ENCODE assay signal across 24 cellular contexts in the genomic region with DNA sequence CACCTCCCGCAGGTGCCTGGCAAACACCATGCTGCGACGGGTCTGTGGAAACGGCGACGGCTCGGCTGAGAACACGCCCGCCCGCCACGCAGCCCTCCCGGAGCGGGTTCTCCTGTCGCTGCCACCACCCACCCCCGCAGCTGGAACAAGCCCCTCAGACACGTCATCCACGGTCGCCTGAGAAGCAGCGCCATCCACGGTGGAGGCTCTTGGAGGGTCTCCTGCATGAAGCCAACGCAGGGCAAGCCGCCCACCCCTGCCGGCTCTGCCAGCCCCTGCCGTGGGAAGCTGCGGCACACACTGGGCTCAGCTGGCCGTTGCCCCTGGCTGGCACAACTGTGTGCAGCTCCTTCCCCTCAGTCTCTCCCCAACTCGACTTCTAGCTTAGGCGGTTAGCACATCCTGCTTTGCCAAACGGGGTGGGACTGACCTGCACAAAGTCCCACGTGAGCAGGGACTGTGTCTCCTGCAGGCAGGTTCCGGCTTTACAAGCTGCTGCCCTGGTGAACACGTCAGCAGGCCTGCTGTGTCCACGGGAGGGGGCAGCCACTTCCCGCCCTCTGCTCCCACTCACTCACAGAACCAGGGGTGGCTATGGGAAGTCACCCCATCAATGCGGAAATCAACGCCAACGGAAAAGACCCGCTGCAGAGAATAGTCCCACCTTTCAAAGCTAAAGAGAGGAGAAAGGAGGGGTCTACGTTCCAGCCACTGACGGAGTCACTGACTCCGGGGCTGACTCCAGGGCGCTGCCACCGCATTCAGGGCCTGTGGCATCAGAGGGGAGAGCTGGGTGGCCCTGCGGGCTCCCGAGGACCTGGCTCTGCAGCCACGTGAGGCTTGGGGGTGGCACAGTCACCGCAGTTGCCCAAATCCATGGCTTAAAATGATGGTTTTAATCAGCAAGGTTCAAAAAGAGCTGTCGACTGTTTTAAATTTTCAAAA. TPM values are rescaled to one million over a fixed set of nuclear protein-coding genes. Genes with fewer than 3 reads are reported as not detected.
DNase-seq lines count a peak whose midpoint lies in the region; ATAC-seq, FAIRE-seq and TF ChIP-seq lines count a peak whose summit lies in the region.
"Had no signal": no experiment of that assay in that cellular context is flagged by ENCODE, and none has a peak within 500 bp of the region (broad histone marks: within the 10 kb centered on the region; RNA-seq: fewer than 3 reads in every experiment).

No MANE protein-coding gene starts in this region.

- CTCF ChIA-PET in K562 (lab: Yijun Ruan, JAX; ENCODE audit: low intra/inter-chr PET ratio) = no interaction called here

- no peak overlapping the region for H3K14ac ChIP-seq in mesenchymal stem cell (ENCODE audit: low read length in 2 of 2)

- H3K9me1 ChIP-seq in K562 (ENCODE audit: control insufficient read depth, insufficient read depth, low read length) = peaks cover 9% of the 10 kb centered on the region

- H3K27me3 Mint-ChIP-seq in activated T-cell treated with anti-CD3 and anti-CD28 coated beads, Interleukin-2, amount 50 U/mL, for 24 hours = no peaks in the 10 kb centered on the region
- H3K27me3 Mint-ChIP-seq: naive thymus-derived CD8-positive, alpha-beta T cell had no signal

- no peak overlapping the region for H2BK120ac ChIP-seq in mesenchymal stem cell (ENCODE audit: low read depth, low read length)

- peak overlapping the region; percentile 49 for H4K91ac ChIP-seq in mesenchymal stem cell (ENCODE audit: low read length)

- H3K27me3 ChIP-seq in K562 (ENCODE audit: control insufficient read depth in 2 of 2, insufficient read depth in 2 of 2, low read length in 2 of 2) (no peaks in the 10 kb centered on the region), mesenchymal stem cell (ENCODE audit: control insufficient read depth in 1 of 2, insufficient read depth in 1 of 2, low read length in 2 of 2) (no peaks in the 10 kb centered on the region), transverse colon (no peaks in the 10 kb centered on the region)
- H3K27me3 ChIP-seq: breast epithelium, colonic mucosa, tibial nerve had no signal

- POLR2A ChIA-PET in K562 (lab: Yijun Ruan, JAX) = interaction anchor here (0.6 to 2.5 kb wide), 3 partner anchors 10 to 114 kb away, joined by 3 to 11 read pairs (median 4); a partner anchor contains a TSS

- H3K36me3 Mint-ChIP-seq in activated T-cell treated with anti-CD3 and anti-CD28 coated beads, Interleukin-2, amount 50 U/mL, for 24 hours (ENCODE audit: low read depth) = peaks cover 55% of the 10 kb centered on the region

- TF ChIP-seq EP300 in K562 (IDR thresholded peaks at IDR 0.05; ENCODE audit: low read length) (no peak), transverse colon (IDR thresholded peaks at IDR 0.05; ENCODE audit: low read depth) (no peak)

- H3K4me1 Mint-ChIP-seq in activated T-cell treated with anti-CD3 and anti-CD28 coated beads, Interleukin-2, amount 50 U/mL, for 24 hours (ENCODE audit: low read depth) = no peaks in the 10 kb centered on the region

- H3K79me2 ChIP-seq in K562 (ENCODE audit: control insufficient read depth, insufficient read depth, low read length) = no peaks in the 10 kb centered on the region

- no peak overlapping the region for H3K23ac ChIP-seq in mesenchymal stem cell (ENCODE audit: low read length in 2 of 2)

- peak overlapping the region; percentile 56 for H4K8ac ChIP-seq in mesenchymal stem cell (ENCODE audit: low read length)

- H3K9me3 Mint-ChIP-seq in activated T-cell treated with anti-CD3 and anti-CD28 coated beads, Interleukin-2, amount 50 U/mL, for 24 hours = no peaks in the 10 kb centered on the region
- H3K9me3 Mint-ChIP-seq: naive thymus-derived CD8-positive, alpha-beta T cell had no signal

- TF ChIP-seq CTCF in K562 (IDR thresholded peaks at IDR 0.05 in 2 of 3, conservative IDR thresholded peaks at IDR 0.05 in 1 of 3; ENCODE audit: insufficient read depth in 2 of 3, low read depth in 1 of 3, low read length in 3 of 3) (no peak), transverse colon (IDR thresholded peaks at IDR 0.05) (no peak)

- no peak overlapping the region for H2BK15ac ChIP-seq in mesenchymal stem cell (ENCODE audit: low read depth, poor library complexity, severe bottlenecking)

- H3K4me1 ChIP-seq in K562 (replicated peaks in 1 of 2; ENCODE audit: control insufficient read depth in 2 of 2, insufficient read depth in 2 of 2, low read length in 2 of 2) (peaks cover 0 to 12% of the 10 kb centered on the region in 2 experiments; a peak in 4 of 5 replicates), mesenchymal stem cell (ENCODE audit: control insufficient read depth, insufficient read depth, low read depth, low read length) (no peaks in the 10 kb centered on the region), transverse colon (no peaks in the 10 kb centered on the region)
- H3K4me1 ChIP-seq: A549, breast epithelium, colonic mucosa, tibial nerve had no signal

- H2BK12ac ChIP-seq in mesenchymal stem cell (ENCODE audit: low read length in 2 of 2) = no peak overlapping the region

- H3K9me3 ChIP-seq in K562 (replicated peaks; ENCODE audit: control insufficient read depth, insufficient read depth, low read depth, low read length) (no peaks in the 10 kb centered on the region), mesenchymal stem cell (ENCODE audit: control insufficient read depth, low read length) (no peaks in the 10 kb centered on the region), transverse colon (no peaks in the 10 kb centered on the region)
- H3K9me3 ChIP-seq: colonic mucosa had no signal

- H3K27ac ChIP-seq in K562 (ENCODE audit: extremely low read depth, low read depth, low read length) (no peak overlapping the region), mesenchymal stem cell (ENCODE audit: low read length, poor library complexity, severe bottlenecking) (no peak overlapping the region), transverse colon (no peak overlapping the region)
- H3K27ac ChIP-seq: A549, breast epithelium, colonic mucosa, skin epidermis, tibial nerve had no signal

- TF ChIP-seq POLR2A in K562 (conservative IDR thresholded peaks at IDR 0.05) (no peak), transverse colon (IDR thresholded peaks at IDR 0.05) (no peak)

- no peak for TF ChIP-seq RAD21 in K562 (CRISPR knock-in tag; conservative IDR thresholded peaks at IDR 0.05 in 1 of 2, IDR thresholded peaks at IDR 0.05 in 1 of 2)

- peaks cover 45% of the 10 kb centered on the region for H3K79me1 ChIP-seq in mesenchymal stem cell (replicated peaks; ENCODE audit: low read length, poor library complexity, severe bottlenecking)

- no peak overlapping the region for H3K18ac ChIP-seq in mesenchymal stem cell (ENCODE audit: low read depth in 1 of 2, low read length in 2 of 2)

- in situ Hi-C loops in K562 (cut with MboI) = no loop called here
- in situ Hi-C loops in transverse colon (cut with MboI; ENCODE audit: low pct_ligation_motif_present in 1 of 4, low pct_unique_long_range_greater_than_20kb in 1 of 4, low sequenced_read_pairs in 3 of 4) = loop anchor here in 2 of 4 donors (25.0 kb wide), 2 partner anchors 160 to 185 kb away; no protein-coding TSS in a partner anchor

- H3K4me3 ChIP-seq in K562 (no peak overlapping the region), mesenchymal stem cell (ENCODE audit: insufficient read depth in 1 of 2, low read depth in 1 of 2, low read length in 2 of 2) (no peak overlapping the region), transverse colon (no peak overlapping the region)
- H3K4me3 ChIP-seq: A549, breast epithelium, colonic mucosa, skin epidermis, tibial nerve had no signal

- H3K4ac ChIP-seq in mesenchymal stem cell (ENCODE audit: low read depth in 1 of 2, low read length in 2 of 2) = no peak overlapping the region

- no peak overlapping the region for H2AK5ac ChIP-seq in mesenchymal stem cell (ENCODE audit: low read length, severe bottlenecking)

- no peak overlapping the region for H3K27ac Mint-ChIP-seq in activated T-cell treated with anti-CD3 and anti-CD28 coated beads, Interleukin-2, amount 50 U/mL, for 24 hours
- H3K27ac Mint-ChIP-seq: naive thymus-derived CD8-positive, alpha-beta T cell had no signal

- H4K20me1 ChIP-seq in K562 (replicated peaks; ENCODE audit: control insufficient read depth, insufficient read depth, low read length) = 0 out of 2 replicates have a peak, but pooled peaks cover 4% of the 10 kb centered on the region

- H3K9ac ChIP-seq in K562 (ENCODE audit: insufficient read depth in 1 of 2, low read depth in 2 of 2, low read length in 2 of 2) (no peak overlapping the region; a peak in 1 of 4 replicates), mesenchymal stem cell (ENCODE audit: low read length) (no peak overlapping the region)

- peak; percentile 20 for DNase-seq in activated T-cell treated with anti-CD3 and anti-CD28 coated beads, Interleukin-2, amount 50 U/mL, for 24 hours
- no peak for DNase-seq in activated T-cell treated with anti-CD3 and anti-CD28 coated beads, Interleukin-2, amount 50 U/mL, for 48 hours
- DNase-seq in K562 (ENCODE audit: extremely low read depth in 1 of 4, low spot score in 3 of 4) = no peak
- DNase-seq in mesenchymal stem cell = no peak
- peak; percentile 4 for DNase-seq in transverse colon
- no peak for DNase-seq in superior temporal gyrus (ENCODE audit: extremely low spot score)
- DNase-seq: colonic mucosa; DND-41; Kasumi-1; mesendoderm; NCI-H187; NCI-H748 treated with DMSO at 0.1 percent for 48 hours; stimulated activated naive CD4-positive, alpha-beta T cell treated with Interleukin-2 at 50 U/mL for 16 hours; T-helper 9 cell had no signal

- H2AFZ ChIP-seq in K562 (ENCODE audit: low read depth, low read length) (no peak overlapping the region), mesenchymal stem cell (ENCODE audit: low read depth, low read length) (no peak overlapping the region)

- H3K4me2 ChIP-seq in K562 (ENCODE audit: insufficient read depth, low read length) (no peak overlapping the region), mesenchymal stem cell (ENCODE audit: low read length, poor library complexity, severe bottlenecking) (no peak overlapping the region)
- H3K4me2 ChIP-seq: A549 had no signal

- H3K36me3 ChIP-seq in K562 (ENCODE audit: control insufficient read depth, insufficient read depth, low read length) (peaks cover 72% of the 10 kb centered on the region), mesenchymal stem cell (ENCODE audit: control insufficient read depth in 1 of 2, insufficient read depth in 2 of 2, low read depth in 1 of 2, low read length in 2 of 2) (peaks cover 63 to 95% of the 10 kb centered on the region in 2 experiments), transverse colon (peaks cover 0 to 50% (median 25%) of the 10 kb centered on the region in 4 donors)

- 85% methylated on average over 33 of the region's 48 CpGs for WGBS in K562 (ENCODE audit: insufficient coverage, low coverage, missing lambda C conversion rate)
- WGBS in mesenchymal stem cell = 97% methylated on average over 48 of the region's 48 CpGs
- WGBS in transverse colon (ENCODE audit: low coverage in 1 of 2), 2 donors = 92% methylated on average over 47 of the region's 48 CpGs; no CpG with 5 or more reads in 1 of the 2 donors

- ATAC-seq in K562 (no peak), GM19397 (IDR thresholded peaks at IDR 0.05; ENCODE audit: unreplicated experiment) (no peak), HG02840 (IDR thresholded peaks at IDR 0.05; ENCODE audit: low FRiP score, unreplicated experiment) (no peak)
- ATAC-seq: A549; naive thymus-derived CD8-positive, alpha-beta T cell had no signal

- no peak for FAIRE-seq in K562 (lab: Jason Lieb, UNC)
- FAIRE-seq: A549, endometrium, GM12891, keratinocyte had no signal

- intact Hi-C loops in K562 (cut with micrococcal nuclease) (no loop called here), transverse colon (cut with DNase I; ENCODE audit: low total_unique reads) (no loop called here)

- H2BK5ac ChIP-seq in mesenchymal stem cell (ENCODE audit: low read depth, low read length, poor library complexity, severe bottlenecking) = no peak overlapping the region

- no TSS peak for BruUV-seq in K562 (replicated peaks; lab: Mats Ljungman, UMichigan)

- no peak overlapping the region for H3K4me3 Mint-ChIP-seq in activated T-cell treated with anti-CD3 and anti-CD28 coated beads, Interleukin-2, amount 50 U/mL, for 24 hours
- H3K4me3 Mint-ChIP-seq: naive thymus-derived CD8-positive, alpha-beta T cell had no signal

RNA-seq across cellular contexts. Expression of a gene that starts 10.3 kb away (rescaled TPM):
- 120 and 232 TPM in 2 replicates for total RNA-seq in K562 (2011; cell fraction: chromatin; rRNA removed; ENCODE audit: low replicate concordance)
- 126 and 138 TPM in 2 replicates for total RNA-seq in K562 (2011; cell fraction: nucleolus; rRNA removed)
- 113 and 131 TPM in 2 replicates for total RNA-seq in K562 (2011; cell fraction: nucleoplasm; rRNA removed)
- total RNA-seq in K562 (2014; rRNA removed) (11.0 and 16.7 TPM in 2 replicates), K562 (2014; rRNA removed; fragmentation: Illumina TruSeq; extraction: Trizol) (7.6 and 9.2 TPM in 2 replicates), K562 (2015; rRNA removed; fragmentation: Illumina TruSeq; extraction: Trizol) (9.2 and 9.5 TPM in 2 replicates), K562 (2021) (24.2 and 24.6 TPM in 2 replicates), transverse colon (10 to 100 TPM; 29.9 to 79.3 (median 33.3) TPM)
- polyA plus RNA-seq in K562 (2011; rRNA removed) (15.6 and 25.2 TPM in 2 replicates), K562 (2014; fragmentation: Illumina TruSeq; extraction: Trizol) (18.0 and 21.0 TPM in 2 replicates), K562 (2014; fragmentation: Nextera tagmentation; extraction: Ambion mirVana) (1 to 10 TPM; 1.1 to 2.9 TPM), K562 (2014; rRNA removed) (18.3 and 21.2 TPM in 2 replicates)
- 9.5 and 12.5 TPM in 2 replicates for polyA plus RNA-seq in K562 (2011; cell fraction: cytosol; rRNA removed)
- 152 and 163 TPM in 2 replicates for polyA plus RNA-seq in K562 (2011; cell fraction: nucleus; rRNA removed)
- 16.7 and 35.4 TPM in 2 replicates for polyA plus RNA-seq in K562 (2012)
- polyA minus RNA-seq in K562 (2011; rRNA and poly(A)+ RNA removed) = 6.4 and 6.5 TPM in 2 replicates
- 3.6 and 8.4 TPM in 2 replicates for polyA minus RNA-seq in K562 (2011; cell fraction: cytosol; rRNA and poly(A)+ RNA removed)
- 33.5 and 49.3 TPM in 2 replicates for polyA minus RNA-seq in K562 (2011; cell fraction: nucleus; rRNA and poly(A)+ RNA removed)
- polyA plus RNA-seq in mesenchymal stem cell (2013, experiment 1 of 2) = 75.1 TPM
- 76.3 TPM for polyA plus RNA-seq in mesenchymal stem cell (2013, experiment 2 of 2)

Comparison
In these comparisons a context has a peak if more than half of its experiments do, and no peak if none do; other contexts are left out.
1. DNase-seq: peak in activated T-cell treated with anti-CD3 and anti-CD28 coated beads, Interleukin-2, amount 50 U/mL, for 24 hours (single experiment) and transverse colon (single experiment); none in activated T-cell treated with anti-CD3 and anti-CD28 coated beads, Interleukin-2, amount 50 U/mL, for 48 hours (0 of 2), K562 (0 of 4), mesenchymal stem cell (single experiment) and superior temporal gyrus (single experiment).